1 cellular context compared by ENCODE assay signal in the genomic region with DNA sequence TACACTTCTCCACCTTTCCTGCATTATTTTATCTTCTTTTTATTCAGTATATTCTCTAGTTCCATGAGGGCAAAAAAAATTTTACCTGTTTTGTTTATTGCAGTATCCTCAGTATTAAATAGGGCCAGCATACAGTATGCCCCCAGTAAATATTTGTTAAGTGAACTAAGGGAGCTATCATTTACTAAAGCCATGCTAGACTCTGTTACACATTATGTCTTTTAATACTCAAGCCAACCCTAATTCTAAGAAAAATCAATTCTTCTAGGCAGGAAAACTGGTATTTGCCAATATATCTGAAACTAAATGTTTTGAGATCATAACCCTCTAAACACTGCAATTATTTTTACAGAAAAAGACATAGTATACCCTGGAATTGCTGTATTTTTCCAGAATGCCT.
TF ChIP-seq lines count a peak whose summit lies in the region.

No MANE protein-coding gene starts in this region.

TF ChIP-seq in SK-N-SH treated with all-trans-retinoic acid at 6 μM for 48 hours, 23 proteins besides CTCF, POLR2A, EP300 and RAD21 (continued from another document):
- TF ChIP-seq CREB5 (CRISPR knock-in tag; IDR thresholded peaks at IDR 0.05; ENCODE audit: low read depth) (no peak), CSDC2 (CRISPR knock-in tag; IDR thresholded peaks at IDR 0.05) (no peak)
- TF ChIP-seq, protein P1, sequence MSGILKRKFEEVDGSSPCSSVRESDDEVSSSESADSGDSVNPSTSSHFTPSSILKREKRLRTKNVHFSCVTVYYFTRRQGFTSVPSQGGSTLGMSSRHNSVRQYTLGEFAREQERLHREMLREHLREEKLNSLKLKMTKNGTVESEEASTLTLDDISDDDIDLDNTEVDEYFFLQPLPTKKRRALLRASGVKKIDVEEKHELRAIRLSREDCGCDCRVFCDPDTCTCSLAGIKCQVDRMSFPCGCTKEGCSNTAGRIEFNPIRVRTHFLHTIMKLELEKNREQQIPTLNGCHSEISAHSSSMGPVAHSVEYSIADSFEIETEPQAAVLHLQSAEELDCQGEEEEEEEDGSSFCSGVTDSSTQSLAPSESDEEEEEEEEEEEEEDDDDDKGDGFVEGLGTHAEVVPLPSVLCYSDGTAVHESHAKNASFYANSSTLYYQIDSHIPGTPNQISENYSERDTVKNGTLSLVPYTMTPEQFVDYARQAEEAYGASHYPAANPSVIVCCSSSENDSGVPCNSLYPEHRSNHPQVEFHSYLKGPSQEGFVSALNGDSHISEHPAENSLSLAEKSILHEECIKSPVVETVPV (CRISPR knock-in tag; IDR thresholded peaks at IDR 0.05), result no peak
